In genomic region chr12:66548338-66549049, GRCh38 we compare ENCODE assay signal across 10 cellular contexts.
DNase-seq lines count a peak whose midpoint lies in the region; ATAC-seq and TF ChIP-seq lines count a peak whose summit lies in the region.
"Had no signal": no experiment of that assay in that cellular context is flagged by ENCODE, and none has a peak within 500 bp of the region (broad histone marks: within the 10 kb centered on the region; RNA-seq: fewer than 3 reads in every experiment).

No MANE protein-coding gene starts in this region.

- H3K4me2 ChIP-seq in HCT116 (ENCODE audit: low read length) (no peak overlapping the region), SK-N-SH (no peak overlapping the region)

- CTCF ChIA-PET in HCT116 (lab: Charles Lee) (interaction anchor here (0.6 to 1.4 kb wide), 4 partner anchors 9 to 116 kb away, joined by 3 to 6 read pairs (median 4); no protein-coding TSS in a partner anchor), SK-N-SH (lab: Yijun Ruan, JAX) (interaction anchor here (0.9 to 1.4 kb wide), 5 partner anchors 12 to 196 kb away, joined by 3 to 7 read pairs (median 4); no protein-coding TSS in a partner anchor)

- no peaks in the 10 kb centered on the region for H3K27me3 Mint-ChIP-seq in naive B cell

- peak overlapping the region in 5 of 8 donors; percentile 1 to 48 (median 16) for H3K4me3 Mint-ChIP-seq in naive B cell

- POLR2A ChIA-PET in HCT116 (lab: Charles Lee) (no interaction called here), SK-N-SH (lab: Yijun Ruan, JAX) (no interaction called here)

- TF ChIP-seq CTCF in GM12875 (IDR thresholded peaks at IDR 0.05; ENCODE audit: borderline replicate concordance, insufficient read depth, low read depth, low read length) (peak; percentile 26; the same call in 1 of the 2 replicates), HCT116 (IDR thresholded peaks at IDR 0.05 in 2 of 3, conservative IDR thresholded peaks at IDR 0.05 in 1 of 3; ENCODE audit: borderline replicate concordance in 1 of 3, insufficient read depth in 1 of 3, low read depth in 2 of 3, low read length in 2 of 3) (peak in 2 of 3 experiments; percentile 38 to 51; a peak in 4 of 6 replicates), SK-N-SH (IDR thresholded peaks at IDR 0.05) (peak; percentile 47)

- peak overlapping the region; percentile 16 to 83 (median 54) for H3K27ac Mint-ChIP-seq in naive B cell

- ATAC-seq in HCT116 = peak; percentile 68
- peak; percentile 76 to 85 for ATAC-seq in naive B cell (ENCODE audit: low read depth in 2 of 2)

- peaks cover 0 to 2% (median 0%) of the 10 kb centered on the region in 7 donors for H3K9me3 Mint-ChIP-seq in naive B cell

- H3K4me3 ChIP-seq in GM12875 (ENCODE audit: low read depth, low read length) (no peak overlapping the region), HCT116 (replicated peaks in 1 of 2; ENCODE audit: low read depth in 1 of 2, low read length in 2 of 2) (no peak overlapping the region), SK-N-SH (ENCODE audit: low read depth in 2 of 2, low read length in 1 of 2) (no peak overlapping the region)
- H3K4me3 ChIP-seq: Peyer's patch, tibial artery had no signal

- H3K9me3 ChIP-seq in HCT116 (ENCODE audit: control insufficient read depth in 1 of 2, insufficient read depth in 1 of 2, low read depth in 1 of 2, low read length in 2 of 2) = no peaks in the 10 kb centered on the region
- H3K9me3 ChIP-seq in SK-N-SH = no peaks in the 10 kb centered on the region
- H3K9me3 ChIP-seq: Peyer's patch, tibial artery had no signal

- no peak overlapping the region for H2AFZ ChIP-seq in HCT116 (ENCODE audit: low read depth, low read length, poor library complexity, severe bottlenecking)
- H2AFZ ChIP-seq in SK-N-SH (ENCODE audit: low read depth) = no peak overlapping the region

- H3K9me2 ChIP-seq in HCT116 (ENCODE audit: insufficient read depth) (no peaks in the 10 kb centered on the region), SK-N-SH (0 out of 2 replicates have a peak, but pooled peaks cover 4% of the 10 kb centered on the region)

- BruUV-seq in HCT116 (replicated peaks; lab: Mats Ljungman, UMichigan) = no TSS peak

- RAD21 ChIA-PET in HCT116 (lab: Charles Lee; ENCODE audit: low non-redundant PET in 1 of 2, low total read pairs in 2 of 2, uncharacterized antibody in 2 of 2, unreplicated experiment in 2 of 2) = no interaction called here

- H3K4me1 ChIP-seq in HCT116 (ENCODE audit: control insufficient read depth in 1 of 2, insufficient read depth in 2 of 2, low read length in 2 of 2) (no peaks in the 10 kb centered on the region), SK-N-SH (ENCODE audit: control insufficient read depth in 1 of 2, insufficient read depth in 2 of 2, low read depth in 1 of 2, low read length in 1 of 2) (no peaks in the 10 kb centered on the region)
- H3K4me1 ChIP-seq: Peyer's patch, tibial artery had no signal

- H3K27me3 ChIP-seq in HCT116 (ENCODE audit: insufficient read depth, low read length) (peaks cover 19% of the 10 kb centered on the region), SK-N-SH (ENCODE audit: insufficient read depth) (no peaks in the 10 kb centered on the region)
- H3K27me3 ChIP-seq: Peyer's patch, tibial artery had no signal

- H3K36me3 Mint-ChIP-seq in naive B cell = no peaks in the 10 kb centered on the region

- no peak overlapping the region for H3K27ac ChIP-seq in HCT116 (ENCODE audit: low read depth, low read length)
- H3K27ac ChIP-seq in SK-N-SH (ENCODE audit: low read depth in 2 of 2, low read length in 1 of 2) = no peak overlapping the region
- H3K27ac ChIP-seq: Peyer's patch, tibial artery had no signal

- WGBS in SK-N-SH (ENCODE audit: low lambda C conversion rate) = 32% methylated on average over 4 of the region's 4 CpGs

- H3K9ac ChIP-seq in HCT116 (ENCODE audit: low read length) (no peak overlapping the region), SK-N-SH (no peak overlapping the region)

- intact Hi-C loops in HCT116 (cut with micrococcal nuclease) = no loop called here

- TF ChIP-seq EP300 in SK-N-SH (IDR thresholded peaks at IDR 0.05; ENCODE audit: borderline replicate concordance in 1 of 2, low read depth in 1 of 2, low read length in 1 of 2) = no peak

- TF ChIP-seq POLR2A in HCT116 (IDR thresholded peaks at IDR 0.05; ENCODE audit: borderline replicate concordance, extremely low read depth, insufficient read depth, insufficient read length) = no peak

- no peak for DNase-seq in HCT116 (ENCODE audit: low read depth, low spot score)
- no peak for DNase-seq in SK-N-SH
- peak; percentile 4 for DNase-seq in naive B cell
- DNase-seq in retina = no peak
- no peak for DNase-seq in stimulated activated CD4-positive, alpha-beta T cell treated with anti-CD3 and anti-CD28 coated beads, Interleukin-1b, Interleukin-23, amount 100 ng/mL, for 48 hours
- DNase-seq in NCI-H2227 (lab: John Stamatoyannopoulos, UW; ENCODE audit: unreplicated experiment) = no peak
- DNase-seq in KBM-7 = no peak
- DNase-seq: Peyer's patch, tibial artery had no signal

- peaks cover 11 to 23% (median 19%) of the 10 kb centered on the region in 3 donors for H3K4me1 Mint-ChIP-seq in naive B cell

- in situ Hi-C loops in KBM-7 (cut with MboI; ENCODE audit: low pct_unique_long_range_greater_than_20kb, low sequenced_read_pairs) = no loop called here

- TF ChIP-seq RAD21 in HCT116 (IDR thresholded peaks at IDR 0.05; ENCODE audit: low read depth) (no peak), SK-N-SH (IDR thresholded peaks at IDR 0.05; ENCODE audit: low read length) (no peak)

- H4K20me1 ChIP-seq in HCT116 (ENCODE audit: insufficient read depth) = no peaks in the 10 kb centered on the region
- no peaks in the 10 kb centered on the region for H4K20me1 ChIP-seq in SK-N-SH (ENCODE audit: insufficient read depth)

- H3F3A ChIP-seq in SK-N-SH (replicated peaks; ENCODE audit: insufficient read depth) = no peaks in the 10 kb centered on the region

- no peaks in the 10 kb centered on the region for H3K36me3 ChIP-seq in HCT116 (ENCODE audit: control insufficient read depth in 1 of 2, insufficient read depth in 2 of 2, low read length in 2 of 2)
- H3K36me3 ChIP-seq in SK-N-SH (replicated peaks in 1 of 2; ENCODE audit: control insufficient read depth in 1 of 2, insufficient read depth in 2 of 2, low read length in 1 of 2) = no peaks in the 10 kb centered on the region
- H3K36me3 ChIP-seq: Peyer's patch, tibial artery had no signal

- no peaks in the 10 kb centered on the region for H3K79me2 ChIP-seq in HCT116 (ENCODE audit: insufficient read depth, low read length)
- H3K79me2 ChIP-seq in SK-N-SH (ENCODE audit: insufficient read depth) = no peaks in the 10 kb centered on the region

TF ChIP-seq in HCT116, 20 proteins besides CTCF, POLR2A, EP300 and RAD21 (continues in another document):
- TF ChIP-seq REST (IDR thresholded peaks at IDR 0.05; ENCODE audit: low read depth) = no peak
- TF ChIP-seq TCF7L2 (IDR thresholded peaks at IDR 0.05; ENCODE audit: borderline replicate concordance, extremely low read depth, insufficient read depth, insufficient read length) = no peak

TF ChIP-seq in SK-N-SH, 30 proteins besides CTCF, POLR2A, EP300 and RAD21:
- TF ChIP-seq POLR2AphosphoS5 (IDR thresholded peaks at IDR 0.05; ENCODE audit: low read depth, low read length) (no peak), SMC3 (IDR thresholded peaks at IDR 0.05; ENCODE audit: low read depth, low read length) (no peak), GATA2 (CRISPR knock-in tag; IDR thresholded peaks at IDR 0.05) (no peak), TCF12 (IDR thresholded peaks at IDR 0.05) (no peak)
- TF ChIP-seq, protein P1, sequence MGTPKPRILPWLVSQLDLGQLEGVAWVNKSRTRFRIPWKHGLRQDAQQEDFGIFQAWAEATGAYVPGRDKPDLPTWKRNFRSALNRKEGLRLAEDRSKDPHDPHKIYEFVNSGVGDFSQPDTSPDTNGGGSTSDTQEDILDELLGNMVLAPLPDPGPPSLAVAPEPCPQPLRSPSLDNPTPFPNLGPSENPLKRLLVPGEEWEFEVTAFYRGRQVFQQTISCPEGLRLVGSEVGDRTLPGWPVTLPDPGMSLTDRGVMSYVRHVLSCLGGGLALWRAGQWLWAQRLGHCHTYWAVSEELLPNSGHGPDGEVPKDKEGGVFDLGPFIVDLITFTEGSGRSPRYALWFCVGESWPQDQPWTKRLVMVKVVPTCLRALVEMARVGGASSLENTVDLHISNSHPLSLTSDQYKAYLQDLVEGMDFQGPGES (IDR thresholded peaks at IDR 0.05; ENCODE audit: low read depth, low read length) = no peak
